ENCODE assay signal across 1 cellular context in genomic region chr19:50777830-50778303, GRCh38.
TF ChIP-seq lines count a peak whose summit lies in the region.

No MANE protein-coding gene starts in this region.

TF ChIP-seq in K562, 482 proteins besides CTCF, POLR2A, EP300 and RAD21 (continues in another document):
- TF ChIP-seq, protein P1, sequence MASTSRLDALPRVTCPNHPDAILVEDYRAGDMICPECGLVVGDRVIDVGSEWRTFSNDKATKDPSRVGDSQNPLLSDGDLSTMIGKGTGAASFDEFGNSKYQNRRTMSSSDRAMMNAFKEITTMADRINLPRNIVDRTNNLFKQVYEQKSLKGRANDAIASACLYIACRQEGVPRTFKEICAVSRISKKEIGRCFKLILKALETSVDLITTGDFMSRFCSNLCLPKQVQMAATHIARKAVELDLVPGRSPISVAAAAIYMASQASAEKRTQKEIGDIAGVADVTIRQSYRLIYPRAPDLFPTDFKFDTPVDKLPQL (IDR thresholded peaks at IDR 0.05; ENCODE audit: extremely low read depth, insufficient read length): no peak
- no peak for TF ChIP-seq ZFP1 (CRISPR knock-in tag; IDR thresholded peaks at IDR 0.05)
- no peak for TF ChIP-seq PBX2 (CRISPR knock-in tag; IDR thresholded peaks at IDR 0.05; ENCODE audit: low read depth)
- no peak for TF ChIP-seq PBX2 (tag; conservative IDR thresholded peaks at IDR 0.05; ENCODE audit: low read depth)
- TF ChIP-seq KAT7 (CRISPR knock-in tag; IDR thresholded peaks at IDR 0.05; ENCODE audit: borderline replicate concordance): no peak
- TF ChIP-seq PHF8 (IDR thresholded peaks at IDR 0.05; ENCODE audit: borderline replicate concordance, low read length): no peak
- TF ChIP-seq RBBP5 (IDR thresholded peaks at IDR 0.05; ENCODE audit: borderline replicate concordance, insufficient read depth, low read length, poor library complexity, severe bottlenecking): peak; percentile 22
- no peak for TF ChIP-seq ZNF347 (CRISPR knock-in tag; IDR thresholded peaks at IDR 0.05; ENCODE audit: low read depth)
- TF ChIP-seq, protein P2, sequence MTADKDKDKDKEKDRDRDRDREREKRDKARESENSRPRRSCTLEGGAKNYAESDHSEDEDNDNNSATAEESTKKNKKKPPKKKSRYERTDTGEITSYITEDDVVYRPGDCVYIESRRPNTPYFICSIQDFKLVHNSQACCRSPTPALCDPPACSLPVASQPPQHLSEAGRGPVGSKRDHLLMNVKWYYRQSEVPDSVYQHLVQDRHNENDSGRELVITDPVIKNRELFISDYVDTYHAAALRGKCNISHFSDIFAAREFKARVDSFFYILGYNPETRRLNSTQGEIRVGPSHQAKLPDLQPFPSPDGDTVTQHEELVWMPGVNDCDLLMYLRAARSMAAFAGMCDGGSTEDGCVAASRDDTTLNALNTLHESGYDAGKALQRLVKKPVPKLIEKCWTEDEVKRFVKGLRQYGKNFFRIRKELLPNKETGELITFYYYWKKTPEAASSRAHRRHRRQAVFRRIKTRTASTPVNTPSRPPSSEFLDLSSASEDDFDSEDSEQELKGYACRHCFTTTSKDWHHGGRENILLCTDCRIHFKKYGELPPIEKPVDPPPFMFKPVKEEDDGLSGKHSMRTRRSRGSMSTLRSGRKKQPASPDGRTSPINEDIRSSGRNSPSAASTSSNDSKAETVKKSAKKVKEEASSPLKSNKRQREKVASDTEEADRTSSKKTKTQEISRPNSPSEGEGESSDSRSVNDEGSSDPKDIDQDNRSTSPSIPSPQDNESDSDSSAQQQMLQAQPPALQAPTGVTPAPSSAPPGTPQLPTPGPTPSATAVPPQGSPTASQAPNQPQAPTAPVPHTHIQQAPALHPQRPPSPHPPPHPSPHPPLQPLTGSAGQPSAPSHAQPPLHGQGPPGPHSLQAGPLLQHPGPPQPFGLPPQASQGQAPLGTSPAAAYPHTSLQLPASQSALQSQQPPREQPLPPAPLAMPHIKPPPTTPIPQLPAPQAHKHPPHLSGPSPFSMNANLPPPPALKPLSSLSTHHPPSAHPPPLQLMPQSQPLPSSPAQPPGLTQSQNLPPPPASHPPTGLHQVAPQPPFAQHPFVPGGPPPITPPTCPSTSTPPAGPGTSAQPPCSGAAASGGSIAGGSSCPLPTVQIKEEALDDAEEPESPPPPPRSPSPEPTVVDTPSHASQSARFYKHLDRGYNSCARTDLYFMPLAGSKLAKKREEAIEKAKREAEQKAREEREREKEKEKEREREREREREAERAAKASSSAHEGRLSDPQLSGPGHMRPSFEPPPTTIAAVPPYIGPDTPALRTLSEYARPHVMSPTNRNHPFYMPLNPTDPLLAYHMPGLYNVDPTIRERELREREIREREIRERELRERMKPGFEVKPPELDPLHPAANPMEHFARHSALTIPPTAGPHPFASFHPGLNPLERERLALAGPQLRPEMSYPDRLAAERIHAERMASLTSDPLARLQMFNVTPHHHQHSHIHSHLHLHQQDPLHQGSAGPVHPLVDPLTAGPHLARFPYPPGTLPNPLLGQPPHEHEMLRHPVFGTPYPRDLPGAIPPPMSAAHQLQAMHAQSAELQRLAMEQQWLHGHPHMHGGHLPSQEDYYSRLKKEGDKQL (CRISPR knock-in tag; IDR thresholded peaks at IDR 0.05; ENCODE audit: borderline replicate concordance): no peak
- TF ChIP-seq SUPT5H (IDR thresholded peaks at IDR 0.05): no peak
- no peak for TF ChIP-seq E2F1 (CRISPR knock-in tag; IDR thresholded peaks at IDR 0.05)
- no peak for TF ChIP-seq ELF2 (CRISPR knock-in tag; IDR thresholded peaks at IDR 0.05)
- no peak for TF ChIP-seq DIDO1 (tag; IDR thresholded peaks at IDR 0.05; ENCODE audit: low read depth)
- TF ChIP-seq ZBTB12 (CRISPR knock-in tag; IDR thresholded peaks at IDR 0.05): no peak
- no peak for TF ChIP-seq RFX7 (CRISPR knock-in tag; IDR thresholded peaks at IDR 0.05)
- TF ChIP-seq ZNF449 (CRISPR knock-in tag; IDR thresholded peaks at IDR 0.05): no peak
- TF ChIP-seq, protein P3, sequence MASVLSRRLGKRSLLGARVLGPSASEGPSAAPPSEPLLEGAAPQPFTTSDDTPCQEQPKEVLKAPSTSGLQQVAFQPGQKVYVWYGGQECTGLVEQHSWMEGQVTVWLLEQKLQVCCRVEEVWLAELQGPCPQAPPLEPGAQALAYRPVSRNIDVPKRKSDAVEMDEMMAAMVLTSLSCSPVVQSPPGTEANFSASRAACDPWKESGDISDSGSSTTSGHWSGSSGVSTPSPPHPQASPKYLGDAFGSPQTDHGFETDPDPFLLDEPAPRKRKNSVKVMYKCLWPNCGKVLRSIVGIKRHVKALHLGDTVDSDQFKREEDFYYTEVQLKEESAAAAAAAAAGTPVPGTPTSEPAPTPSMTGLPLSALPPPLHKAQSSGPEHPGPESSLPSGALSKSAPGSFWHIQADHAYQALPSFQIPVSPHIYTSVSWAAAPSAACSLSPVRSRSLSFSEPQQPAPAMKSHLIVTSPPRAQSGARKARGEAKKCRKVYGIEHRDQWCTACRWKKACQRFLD (CRISPR knock-in tag; IDR thresholded peaks at IDR 0.05): no peak
- TF ChIP-seq ARID1B (IDR thresholded peaks at IDR 0.05): 0 out of 2 replicates have a peak, but pooled peaks have one; percentile 19
- TF ChIP-seq ZNF124 (CRISPR knock-in tag; IDR thresholded peaks at IDR 0.05): no peak
- TF ChIP-seq, protein P4, sequence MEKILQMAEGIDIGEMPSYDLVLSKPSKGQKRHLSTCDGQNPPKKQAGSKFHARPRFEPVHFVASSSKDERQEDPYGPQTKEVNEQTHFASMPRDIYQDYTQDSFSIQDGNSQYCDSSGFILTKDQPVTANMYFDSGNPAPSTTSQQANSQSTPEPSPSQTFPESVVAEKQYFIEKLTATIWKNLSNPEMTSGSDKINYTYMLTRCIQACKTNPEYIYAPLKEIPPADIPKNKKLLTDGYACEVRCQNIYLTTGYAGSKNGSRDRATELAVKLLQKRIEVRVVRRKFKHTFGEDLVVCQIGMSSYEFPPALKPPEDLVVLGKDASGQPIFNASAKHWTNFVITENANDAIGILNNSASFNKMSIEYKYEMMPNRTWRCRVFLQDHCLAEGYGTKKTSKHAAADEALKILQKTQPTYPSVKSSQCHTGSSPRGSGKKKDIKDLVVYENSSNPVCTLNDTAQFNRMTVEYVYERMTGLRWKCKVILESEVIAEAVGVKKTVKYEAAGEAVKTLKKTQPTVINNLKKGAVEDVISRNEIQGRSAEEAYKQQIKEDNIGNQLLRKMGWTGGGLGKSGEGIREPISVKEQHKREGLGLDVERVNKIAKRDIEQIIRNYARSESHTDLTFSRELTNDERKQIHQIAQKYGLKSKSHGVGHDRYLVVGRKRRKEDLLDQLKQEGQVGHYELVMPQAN (IDR thresholded peaks at IDR 0.05; ENCODE audit: borderline replicate concordance): no peak
- no peak for TF ChIP-seq KDM5B (IDR thresholded peaks at IDR 0.05; ENCODE audit: insufficient replicate concordance, low read depth, low read length)
- no peak for TF ChIP-seq ZNF780A (CRISPR knock-in tag; IDR thresholded peaks at IDR 0.05)
- no peak for TF ChIP-seq ILK (tag; IDR thresholded peaks at IDR 0.05; ENCODE audit: borderline replicate concordance, low read depth)
- TF ChIP-seq HSF4 (CRISPR knock-in tag; IDR thresholded peaks at IDR 0.05; ENCODE audit: borderline replicate concordance): no peak
- TF ChIP-seq MLLT1 (IDR thresholded peaks at IDR 0.05): no peak
- no peak for TF ChIP-seq IFI16 (CRISPR knock-in tag; IDR thresholded peaks at IDR 0.05)
- TF ChIP-seq LEF1 (IDR thresholded peaks at IDR 0.05): peak; percentile 66; the same call in 1 of the 2 replicates
- TF ChIP-seq DEAF1 (CRISPR knock-in tag; IDR thresholded peaks at IDR 0.05): no peak
- no peak for TF ChIP-seq ZKSCAN8 (CRISPR knock-in tag; IDR thresholded peaks at IDR 0.05)
- TF ChIP-seq ELF4 (CRISPR knock-in tag; IDR thresholded peaks at IDR 0.05): no peak
- no peak for TF ChIP-seq ZC3H11A (IDR thresholded peaks at IDR 0.05; ENCODE audit: low read depth, low read length)
- peak in 1 of 2 experiments; percentile 26; a peak in 1 of 4 replicates for TF ChIP-seq NRF1 (conservative IDR thresholded peaks at IDR 0.05 in 1 of 2, IDR thresholded peaks at IDR 0.05 in 1 of 2)
- TF ChIP-seq, protein P5, sequence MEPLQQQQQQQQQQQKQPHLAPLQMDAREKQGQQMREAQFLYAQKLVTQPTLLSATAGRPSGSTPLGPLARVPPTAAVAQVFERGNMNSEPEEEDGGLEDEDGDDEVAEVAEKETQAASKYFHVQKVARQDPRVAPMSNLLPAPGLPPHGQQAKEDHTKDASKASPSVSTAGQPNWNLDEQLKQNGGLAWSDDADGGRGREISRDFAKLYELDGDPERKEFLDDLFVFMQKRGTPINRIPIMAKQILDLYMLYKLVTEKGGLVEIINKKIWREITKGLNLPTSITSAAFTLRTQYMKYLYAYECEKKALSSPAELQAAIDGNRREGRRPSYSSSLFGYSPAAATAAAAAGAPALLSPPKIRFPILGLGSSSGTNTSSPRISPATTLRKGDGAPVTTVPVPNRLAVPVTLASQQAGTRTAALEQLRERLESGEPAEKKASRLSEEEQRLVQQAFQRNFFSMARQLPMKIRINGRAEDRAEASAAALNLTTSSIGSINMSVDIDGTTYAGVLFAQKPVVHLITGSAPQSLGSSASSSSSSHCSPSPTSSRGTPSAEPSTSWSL (CRISPR knock-in tag; IDR thresholded peaks at IDR 0.05; ENCODE audit: borderline replicate concordance): no peak
- TF ChIP-seq NUFIP1 (IDR thresholded peaks at IDR 0.05; ENCODE audit: partially characterized antibody): no peak
- TF ChIP-seq KLF16 (IDR thresholded peaks at IDR 0.05): no peak
- TF ChIP-seq MAFG (tag; conservative IDR thresholded peaks at IDR 0.05): 0 out of 2 replicates have a peak, but pooled peaks have one; percentile 2
- TF ChIP-seq RAD51 (IDR thresholded peaks at IDR 0.05; ENCODE audit: borderline replicate concordance, low read depth): no peak
- no peak for TF ChIP-seq BRF1 (IDR thresholded peaks at IDR 0.05; ENCODE audit: borderline replicate concordance, extremely low read depth, insufficient read length)
- no peak for TF ChIP-seq NFE2 (IDR thresholded peaks at IDR 0.05; ENCODE audit: low read depth)
